In the genomic region with DNA sequence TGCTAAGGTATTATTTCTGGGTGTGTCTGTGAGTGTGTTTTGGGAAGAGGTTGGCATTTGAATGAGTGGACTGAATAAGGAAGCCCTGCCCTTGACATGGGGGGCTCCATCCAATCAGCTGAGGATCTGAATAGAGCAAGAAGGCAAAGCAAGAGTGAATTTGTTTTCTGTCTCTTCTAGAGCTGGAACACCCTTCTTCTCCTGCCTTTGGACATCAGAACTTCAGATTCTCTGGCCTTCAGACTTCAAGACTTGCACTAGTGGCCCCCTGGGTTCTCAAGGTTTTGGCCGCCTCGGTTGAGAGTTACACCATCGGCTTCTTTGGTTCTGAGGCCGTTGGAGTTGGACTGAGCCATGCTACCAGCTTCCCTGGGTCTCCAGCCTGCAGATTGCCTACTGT, we compare ENCODE assay signal across 6 cellular contexts.
"Had no signal": no experiment of that assay in that cellular context is flagged by ENCODE, and none has a peak within 500 bp of the region (broad histone marks: within the 10 kb centered on the region; RNA-seq: fewer than 3 reads in every experiment).

No MANE protein-coding gene starts in this region.

- H3K4me1 Mint-ChIP-seq: IgD-negative memory B cell had no signal

- H3K4me3 Mint-ChIP-seq: H9, IgD-negative memory B cell had no signal

- DNase-seq: GOT3, H9, HCEC 1CT, KBM-7 had no signal

- H3K9me3 Mint-ChIP-seq: H9 had no signal

- ATAC-seq: HepG2 had no signal

- H3K36me3 Mint-ChIP-seq: IgD-negative memory B cell had no signal

- H3K27me3 Mint-ChIP-seq: IgD-negative memory B cell had no signal

- H3K27ac Mint-ChIP-seq: IgD-negative memory B cell had no signal
